In the genomic region with DNA sequence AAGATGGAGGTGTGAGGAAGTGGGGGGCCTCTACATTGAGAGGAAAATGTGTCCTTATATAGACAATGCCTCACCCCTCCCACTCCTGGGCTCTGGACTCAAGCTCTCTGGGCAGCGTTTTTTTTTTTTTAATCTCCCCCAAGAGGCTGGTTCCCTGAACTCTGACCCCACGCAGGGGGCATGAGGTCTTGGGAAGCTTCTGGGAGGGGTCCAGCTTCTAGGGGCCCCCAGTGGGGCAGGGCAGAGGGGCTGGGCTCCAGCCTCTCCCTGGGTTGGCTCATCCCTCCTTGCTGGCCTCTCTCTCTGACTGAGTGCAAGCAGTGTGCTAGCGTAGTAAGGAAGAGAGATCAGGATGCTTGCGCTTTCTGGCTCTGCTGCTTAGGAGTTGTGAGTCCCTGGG, we compare ENCODE assay signal across 24 cellular contexts.
DNase-seq lines count a peak whose midpoint lies in the region; TF ChIP-seq lines count a peak whose summit lies in the region.
"Had no signal": no experiment of that assay in that cellular context is flagged by ENCODE, and none has a peak within 500 bp of the region (broad histone marks: within the 10 kb centered on the region; RNA-seq: fewer than 3 reads in every experiment).

No MANE protein-coding gene starts in this region.

- BruUV-seq in MCF 10A (replicated peaks; lab: Mats Ljungman, UMichigan) = no TSS peak

- TF ChIP-seq CTCF in breast epithelium (IDR thresholded peaks at IDR 0.05) (no peak), MCF 10A (IDR thresholded peaks at IDR 0.05; ENCODE audit: unreplicated experiment) (no peak), esophagus squamous epithelium (IDR thresholded peaks at IDR 0.05) (no peak), prostate gland (IDR thresholded peaks at IDR 0.05) (no peak), type B pancreatic cell (conservative IDR thresholded peaks at IDR 0.05) (no peak), endodermal cell (conservative IDR thresholded peaks at IDR 0.05) (no peak), spleen (IDR thresholded peaks at IDR 0.05 in 8 of 11, conservative IDR thresholded peaks at IDR 0.05 in 3 of 11) (no peak)

- H3K36me3 ChIP-seq in breast epithelium (no peaks in the 10 kb centered on the region), esophagus squamous epithelium (peaks cover 0 to 18% (median 0%) of the 10 kb centered on the region in 3 donors), prostate gland (no peaks in the 10 kb centered on the region), endodermal cell (ENCODE audit: control insufficient read depth, insufficient read depth, low read length) (no peaks in the 10 kb centered on the region), spleen (peaks cover 0 to 33% (median 0%) of the 10 kb centered on the region in 6 donors)
- H3K36me3 ChIP-seq: WERI-Rb-1 had no signal

- POLR2A ChIA-PET in MCF 10A (lab: Yijun Ruan, JAX) = no interaction called here

- no peak overlapping the region for H3K9ac ChIP-seq in endodermal cell (ENCODE audit: extremely low read depth, low read length, poor library complexity, severe bottlenecking)

- H3K27me3 ChIP-seq in breast epithelium = no peaks in the 10 kb centered on the region
- no peaks in the 10 kb centered on the region for H3K27me3 ChIP-seq in esophagus squamous epithelium
- peaks cover 1% of the 10 kb centered on the region for H3K27me3 ChIP-seq in prostate gland (replicated peaks; ENCODE audit: insufficient read depth)
- H3K27me3 ChIP-seq in endodermal cell (ENCODE audit: control insufficient read depth, insufficient read depth, low read length, poor library complexity, severe bottlenecking) = peaks cover 13% of the 10 kb centered on the region
- H3K27me3 ChIP-seq in spleen (replicated peaks in 1 of 7) = no peaks in the 10 kb centered on the region

- H3K36me3 Mint-ChIP-seq in MCF 10A (ENCODE audit: insufficient read depth, unreplicated experiment) = no peaks in the 10 kb centered on the region
- H3K36me3 Mint-ChIP-seq in type B pancreatic cell = no peaks in the 10 kb centered on the region
- peaks cover 1% of the 10 kb centered on the region for H3K36me3 Mint-ChIP-seq in endodermal cell (ENCODE audit: low read depth)
- H3K36me3 Mint-ChIP-seq: activated naive CD8-positive, alpha-beta T cell; CD8-positive, alpha-beta T cell had no signal

- H3K4me3 Mint-ChIP-seq in MCF 10A (ENCODE audit: unreplicated experiment) (no peak overlapping the region), type B pancreatic cell (peak overlapping the region; percentile 44), endodermal cell (no peak overlapping the region)
- H3K4me3 Mint-ChIP-seq: activated naive CD8-positive, alpha-beta T cell; CD8-positive, alpha-beta T cell; neural crest cell; T-helper 17 cell had no signal

- H3K4me1 ChIP-seq in breast epithelium (no peaks in the 10 kb centered on the region), esophagus squamous epithelium (peaks cover 0 to 86% (median 10%) of the 10 kb centered on the region in 3 donors), prostate gland (replicated peaks) (no peaks in the 10 kb centered on the region), endodermal cell (ENCODE audit: control insufficient read depth, insufficient read depth, low read length) (peaks cover 3% of the 10 kb centered on the region), spleen (peaks cover 0 to 81% (median 18%) of the 10 kb centered on the region in 6 donors)
- H3K4me1 ChIP-seq: psoas muscle had no signal

- CTCF ChIA-PET in MCF 10A (lab: Yijun Ruan, JAX) = no interaction called here

- H3K27ac ChIP-seq in breast epithelium = peak overlapping the region; percentile 32 to 48
- peak overlapping the region in 3 of 4 donors; percentile 77 to 88 (median 83) for H3K27ac ChIP-seq in esophagus squamous epithelium
- H3K27ac ChIP-seq in prostate gland = peak overlapping the region; percentile 22 to 31
- no peak overlapping the region for H3K27ac ChIP-seq in endodermal cell (ENCODE audit: low read depth, low read length)
- peak overlapping the region in 3 of 8 donors; percentile 5 to 57 (median 56) for H3K27ac ChIP-seq in spleen
- H3K27ac ChIP-seq: 22Rv1, psoas muscle, WERI-Rb-1 had no signal

- TF ChIP-seq POLR2A in breast epithelium (IDR thresholded peaks at IDR 0.05) (no peak), esophagus squamous epithelium (IDR thresholded peaks at IDR 0.05) (no peak), prostate gland (IDR thresholded peaks at IDR 0.05) (no peak), spleen (IDR thresholded peaks at IDR 0.05) (no peak)

- 37 to 41% methylated on average over 2 to 3 of the region's 4 CpGs for WGBS in esophagus squamous epithelium, 2 donors
- 65% methylated on average over 4 of the region's 4 CpGs for WGBS in prostate gland
- WGBS in endodermal cell (ENCODE audit: insufficient coverage in 1 of 2, insufficient read length in 1 of 2), 2 experiments = 81 to 100% methylated on average over 2 to 4 of the region's 4 CpGs
- WGBS in spleen, 5 donors = 63 to 79% (median 73%) methylated on average over 4 of the region's 4 CpGs

- H3K27ac Mint-ChIP-seq in MCF 10A (ENCODE audit: low read depth, unreplicated experiment) (no peak overlapping the region), type B pancreatic cell (peak overlapping the region; percentile 38), endodermal cell (no peak overlapping the region)
- H3K27ac Mint-ChIP-seq: activated naive CD8-positive, alpha-beta T cell; activated T-helper 2 cell treated with anti-CD3 and anti-CD28 coated beads, Interferon-gamma antibody, Interleukin-2, Interleukin-4, amounts not matched to agents 10 μg/mL and 5 μg/mL and 100 μg/mL, durations not matched to agents 14 hours and 24 hours and 36 hours; CD8-positive, alpha-beta T cell; T-helper 17 cell had no signal

- peaks cover 17% of the 10 kb centered on the region for H3K4me1 Mint-ChIP-seq in MCF 10A (ENCODE audit: insufficient read depth, unreplicated experiment)
- H3K4me1 Mint-ChIP-seq in type B pancreatic cell (ENCODE audit: unreplicated experiment) = peaks cover 37% of the 10 kb centered on the region
- H3K4me1 Mint-ChIP-seq in endodermal cell = peaks cover 25% of the 10 kb centered on the region

- no peaks in the 10 kb centered on the region for H3K9me3 Mint-ChIP-seq in MCF 10A (ENCODE audit: unreplicated experiment)
- no peaks in the 10 kb centered on the region for H3K9me3 Mint-ChIP-seq in type B pancreatic cell
- no peaks in the 10 kb centered on the region for H3K9me3 Mint-ChIP-seq in endodermal cell
- H3K9me3 Mint-ChIP-seq: activated T-helper 2 cell treated with anti-CD3 and anti-CD28 coated beads, Interferon-gamma antibody, Interleukin-2, Interleukin-4, amounts not matched to agents 10 μg/mL and 5 μg/mL and 100 μg/mL, durations not matched to agents 14 hours and 24 hours and 36 hours; CD8-positive, alpha-beta T cell; neural crest cell had no signal

- no peak for DNase-seq in breast epithelium (ENCODE audit: low spot score in 2 of 2)
- no peak for DNase-seq in MCF 10A (ENCODE audit: unreplicated experiment)
- no peak for DNase-seq in esophagus squamous epithelium (lab: John Stamatoyannopoulos, UW)
- DNase-seq in prostate gland (ENCODE audit: low spot score) = no peak
- DNase-seq in type B pancreatic cell (ENCODE audit: extremely low spot score, unreplicated experiment) = no peak
- DNase-seq in COLO829 (ENCODE audit: low spot score) = no peak
- no peak for DNase-seq in endodermal cell
- no peak for DNase-seq in spleen
- DNase-seq: activated CD8-positive, alpha-beta memory T cell treated with anti-CD3 and anti-CD28 coated beads, Interleukin-2, amount 50 U/mL, for 4 hours; CD8-positive, alpha-beta T cell; cortex of kidney; DMS153; GDM1; HCEC 1CT; hypothalamus; MM.1S; NCI-H1436; psoas muscle; T-helper 17 cell; WERI-Rb-1 had no signal

- H3K4me3 ChIP-seq in breast epithelium (no peak overlapping the region), esophagus squamous epithelium (no peak overlapping the region), prostate gland (no peak overlapping the region), endodermal cell (ENCODE audit: low read length) (no peak overlapping the region), spleen (no peak overlapping the region)
- H3K4me3 ChIP-seq: psoas muscle had no signal

- H3K9me3 ChIP-seq in breast epithelium (no peaks in the 10 kb centered on the region), esophagus squamous epithelium (no peaks in the 10 kb centered on the region), prostate gland (no peaks in the 10 kb centered on the region), endodermal cell (ENCODE audit: control insufficient read depth, low read length) (no peaks in the 10 kb centered on the region), spleen (no peaks in the 10 kb centered on the region)
- H3K9me3 ChIP-seq: psoas muscle had no signal

- intact Hi-C loops in breast epithelium (cut with DNase I; ENCODE audit: low total_unique reads) = no loop called here
- intact Hi-C loops in MCF 10A (cut with micrococcal nuclease) = no loop called here
- intact Hi-C loops in esophagus squamous epithelium (cut with DNase I) = no loop called here
- intact Hi-C loops in prostate gland (cut with DNase I) = no loop called here
- intact Hi-C loops in spleen (cut with DNase I; ENCODE audit: low total_unique reads) = no loop called here

- H3K27me3 Mint-ChIP-seq in MCF 10A (ENCODE audit: insufficient read depth, unreplicated experiment) (peaks cover 10% of the 10 kb centered on the region), type B pancreatic cell (peaks cover 3% of the 10 kb centered on the region), endodermal cell (ENCODE audit: insufficient read depth) (peaks cover 33% of the 10 kb centered on the region)
- H3K27me3 Mint-ChIP-seq: activated naive CD8-positive, alpha-beta T cell had no signal
